Comparison of ENCODE assay signal across 20 cellular contexts in the genomic region with DNA sequence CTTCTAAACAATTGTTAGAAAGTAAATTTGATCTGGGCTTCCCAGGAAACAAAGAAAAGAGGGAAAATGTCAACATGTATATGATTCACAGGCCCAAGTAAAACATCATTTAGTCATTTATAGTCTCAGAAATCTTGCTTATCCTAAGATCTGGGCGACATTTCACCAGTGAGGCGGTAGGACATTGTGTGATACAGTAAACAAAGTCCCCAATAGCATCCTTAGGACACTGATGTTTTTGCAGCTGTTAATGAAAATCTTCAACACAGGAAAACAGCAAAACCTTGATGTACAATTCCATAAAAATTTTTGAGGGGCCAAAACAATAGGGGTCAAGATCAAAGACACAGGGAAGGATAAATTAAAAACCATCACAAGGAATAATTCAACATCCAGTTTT. TPM values are rescaled to one million over a fixed set of nuclear protein-coding genes. Genes with fewer than 3 reads are reported as not detected.
DNase-seq lines count a peak whose midpoint lies in the region; ATAC-seq, FAIRE-seq and TF ChIP-seq lines count a peak whose summit lies in the region.
"Had no signal": no experiment of that assay in that cellular context is flagged by ENCODE, and none has a peak within 500 bp of the region (broad histone marks: within the 10 kb centered on the region; RNA-seq: fewer than 3 reads in every experiment).

No MANE protein-coding gene starts in this region.

- ATAC-seq in HG03039 (IDR thresholded peaks at IDR 0.05; ENCODE audit: unreplicated experiment) (no peak), HG03378 (IDR thresholded peaks at IDR 0.05; ENCODE audit: unreplicated experiment) (no peak)

- H3K36me3 ChIP-seq in sigmoid colon, result no peaks in the 10 kb centered on the region
- H3K36me3 ChIP-seq in transverse colon, result no peaks in the 10 kb centered on the region

- TF ChIP-seq EP300 in sigmoid colon (IDR thresholded peaks at IDR 0.05) (no peak), transverse colon (IDR thresholded peaks at IDR 0.05; ENCODE audit: low read depth) (no peak)

- in situ Hi-C loops in transverse colon (cut with MboI; ENCODE audit: low pct_ligation_motif_present in 1 of 4, low pct_unique_long_range_greater_than_20kb in 1 of 4, low sequenced_read_pairs in 3 of 4), result no loop called here

- TF ChIP-seq POLR2A in sigmoid colon (IDR thresholded peaks at IDR 0.05), result no peak
- no peak for TF ChIP-seq POLR2A in transverse colon (IDR thresholded peaks at IDR 0.05)

- H3K27ac ChIP-seq in angular gyrus (ENCODE audit: low read depth, low read length) (peak overlapping the region; percentile 69), dorsolateral prefrontal cortex (peak overlapping the region in 47 of 59 donors; percentile 4 to 90 (median 78)), sigmoid colon (peak overlapping the region; percentile 72 to 91 (median 84)), transverse colon (peak overlapping the region; percentile 1 to 75 (median 68))

- H3K4me1 ChIP-seq in sigmoid colon (peaks cover 0 to 70% (median 41%) of the 10 kb centered on the region in 4 donors), transverse colon (peaks cover 0 to 4% (median 0%) of the 10 kb centered on the region in 4 donors)

- no peak for DNase-seq in dorsolateral prefrontal cortex
- no peak for DNase-seq in sigmoid colon
- DNase-seq in transverse colon, result no peak
- DNase-seq in RCC 7860 (ENCODE audit: low spot score), result no peak
- DNase-seq: ACHN, C1 segment of cervical spinal cord, DMS79, KG1, NCI-H1436, NCI-H1930, NCI-H345, NCI-H524 treated with DMSO at 0.1 percent for 48 hours, RPMI8226, SHP77 treated with DMSO at 0.1 percent for 48 hours had no signal

- H3K27me3 ChIP-seq in dorsolateral prefrontal cortex (no peaks in the 10 kb centered on the region), sigmoid colon (no peaks in the 10 kb centered on the region), transverse colon (no peaks in the 10 kb centered on the region)

- H3K4me3 ChIP-seq in dorsolateral prefrontal cortex (no peak overlapping the region), sigmoid colon (no peak overlapping the region), transverse colon (no peak overlapping the region)

- H3K9me3 ChIP-seq in sigmoid colon (no peaks in the 10 kb centered on the region), transverse colon (no peaks in the 10 kb centered on the region)

- no peak for FAIRE-seq in RCC 7860 (lab: Jason Lieb, UNC)
- FAIRE-seq: H54 had no signal

- no peak for TF ChIP-seq CTCF in dorsolateral prefrontal cortex (IDR thresholded peaks at IDR 0.05 in 54 of 56, conservative IDR thresholded peaks at IDR 0.05 in 2 of 56; ENCODE audit: low read depth in 1 of 56, partially characterized antibody in 56 of 56)
- TF ChIP-seq CTCF in sigmoid colon (IDR thresholded peaks at IDR 0.05), result no peak
- TF ChIP-seq CTCF in transverse colon (IDR thresholded peaks at IDR 0.05), result no peak

- intact Hi-C loops in dorsolateral prefrontal cortex (cut with DNase I) (no loop called here), sigmoid colon (cut with DNase I) (loop anchor here (10.0 kb wide), 1 partner anchor 1381 kb away; no protein-coding TSS in a partner anchor), transverse colon (cut with DNase I; ENCODE audit: low total_unique reads) (no loop called here)

- WGBS in sigmoid colon, 2 donors, result 87 to 91% methylated on average over 2 of the region's 2 CpGs
- 78 to 82% methylated on average over 2 of the region's 2 CpGs for WGBS in transverse colon (ENCODE audit: low coverage in 1 of 2), 2 donors

RNA-seq across cellular contexts. Expression of a gene that starts 20.2 kb away (rescaled TPM):
- total RNA-seq in dorsolateral prefrontal cortex (100 to 1,000 TPM; 136 to 490 (median 292) TPM), sigmoid colon (100 to 1,000 TPM; 228 to 403 (median 367) TPM), transverse colon (10 to 100 TPM in 3 of 4 donors, 1 to 10 TPM in 1; 9.2 to 55.1 (median 41.0) TPM)
- 1 to 10 TPM in 2 of 3 donors, under 1 TPM in 1; 0.46 to 9.0 (median 5.1) TPM for polyA plus RNA-seq in sigmoid colon
- total RNA-seq: HT-29, M059J had no signal
